In genomic region chr13:33066329-33066728, GRCh38 we compare ENCODE assay signal across 23 cellular contexts. TPM values are rescaled to one million over a fixed set of nuclear protein-coding genes. Genes with fewer than 3 reads are reported as not detected.
DNase-seq lines count a peak whose midpoint lies in the region; ATAC-seq and TF ChIP-seq lines count a peak whose summit lies in the region.
"Had no signal": no experiment of that assay in that cellular context is flagged by ENCODE, and none has a peak within 500 bp of the region (broad histone marks: within the 10 kb centered on the region; RNA-seq: fewer than 3 reads in every experiment).

No MANE protein-coding gene starts in this region.

- H3K4me3 Mint-ChIP-seq in GM23338: no peak overlapping the region
- no peak overlapping the region for H3K4me3 Mint-ChIP-seq in WTC11
- no peak overlapping the region for H3K4me3 Mint-ChIP-seq in neural crest cell
- H3K4me3 Mint-ChIP-seq: CD4-positive, alpha-beta memory T cell had no signal

- CTCF ChIA-PET in WTC11 (lab: Charles Lee): interaction anchor here (0.7 kb wide), 1 partner anchor 41 kb away, joined by 3 read pairs; no protein-coding TSS in a partner anchor

- ATAC-seq in GM23338 (peak; percentile 39; the same call in 1 of the 3 replicates), WTC11 (peak; percentile 52), GM21786 (IDR thresholded peaks at IDR 0.05; ENCODE audit: unreplicated experiment) (no peak), HG02623 (IDR thresholded peaks at IDR 0.05; ENCODE audit: unreplicated experiment) (no peak), lower lobe of right lung (no peak)
- ATAC-seq: A549 had no signal

- H3K4me1 Mint-ChIP-seq in GM23338 (peaks cover 4% of the 10 kb centered on the region; the same call in 1 of the 3 replicates), WTC11 (no peaks in the 10 kb centered on the region), neural crest cell (peaks cover 5% of the 10 kb centered on the region)
- H3K4me1 Mint-ChIP-seq: CD4-positive, alpha-beta memory T cell had no signal

- H3K27me3 ChIP-seq in GM23338 (ENCODE audit: insufficient read depth): no peaks in the 10 kb centered on the region
- H3K27me3 ChIP-seq in lower lobe of right lung (ENCODE audit: low read depth): no peaks in the 10 kb centered on the region
- H3K27me3 ChIP-seq: BE2C; BLaER1 treated with 17β-estradiol and CSF1 and Interleukin-3, amounts not matched to agents 10 nM and 100 nM had no signal

- H3K36me3 ChIP-seq in GM23338 (ENCODE audit: insufficient read depth) (no peaks in the 10 kb centered on the region), lower lobe of right lung (no peaks in the 10 kb centered on the region)
- H3K36me3 ChIP-seq: BE2C; BLaER1 treated with 17β-estradiol and CSF1 and Interleukin-3, amounts not matched to agents 10 nM and 100 nM had no signal

- no peaks in the 10 kb centered on the region; the same call in 2 of the 3 replicates for H3K9me3 Mint-ChIP-seq in GM23338
- no peaks in the 10 kb centered on the region; the same call in 1 of the 2 replicates for H3K9me3 Mint-ChIP-seq in WTC11
- H3K9me3 Mint-ChIP-seq in neural crest cell: no peaks in the 10 kb centered on the region
- H3K9me3 Mint-ChIP-seq: CD4-positive, alpha-beta memory T cell had no signal

- DNase-seq in GM23338 (ENCODE audit: low spot score) (peak; percentile 14), WTC11 (ENCODE audit: low spot score) (no peak), neural crest cell (ENCODE audit: low read depth, low spot score) (no peak), NCI-H187 (lab: John Stamatoyannopoulos, UW) (no peak), lower lobe of right lung (no peak)
- DNase-seq: 8988T; ACHN; AML-193; BE2C; Calu3; CD4-positive, alpha-beta memory T cell; COR-L47; DMS53; DMS79 treated with DMSO at 0.1 percent for 48 hours; GF-D8; GM23248; HCEC 1CT had no signal

- H4K20me1 ChIP-seq in GM23338 (replicated peaks; ENCODE audit: insufficient read depth): no peaks in the 10 kb centered on the region
- H4K20me1 ChIP-seq: BLaER1 treated with 17β-estradiol and CSF1 and Interleukin-3, amounts not matched to agents 10 nM and 100 nM had no signal

- peak overlapping the region; percentile 57; the same call in 1 of the 2 replicates for H2AFZ ChIP-seq in GM23338
- H2AFZ ChIP-seq: GM23248 had no signal

- H3K36me3 Mint-ChIP-seq in GM23338 (ENCODE audit: low read depth): no peaks in the 10 kb centered on the region
- H3K36me3 Mint-ChIP-seq in WTC11: no peaks in the 10 kb centered on the region
- no peaks in the 10 kb centered on the region for H3K36me3 Mint-ChIP-seq in neural crest cell (ENCODE audit: low read depth)
- H3K36me3 Mint-ChIP-seq: CD4-positive, alpha-beta memory T cell had no signal

- no peaks in the 10 kb centered on the region for H3K9me3 ChIP-seq in lower lobe of right lung
- H3K9me3 ChIP-seq: A549, BE2C had no signal

- no peaks in the 10 kb centered on the region for H3F3A ChIP-seq in GM23338 (replicated peaks; ENCODE audit: low read depth)

- no peak overlapping the region for H3K27ac ChIP-seq in GM23338 (ENCODE audit: low read depth)
- no peak overlapping the region for H3K27ac ChIP-seq in lower lobe of right lung
- H3K27ac ChIP-seq: A549; BLaER1 treated with 17β-estradiol and CSF1 and Interleukin-3, amounts not matched to agents 10 nM and 100 nM; GM23248 had no signal

- no peak overlapping the region for H3K4me3 ChIP-seq in GM23338
- no peak overlapping the region for H3K4me3 ChIP-seq in lower lobe of right lung
- H3K4me3 ChIP-seq: A549; BLaER1 treated with 17β-estradiol and CSF1 and Interleukin-3, amounts not matched to agents 10 nM and 100 nM; GM23248 had no signal

- no peak overlapping the region for H3K4me2 ChIP-seq in GM23338
- H3K4me2 ChIP-seq: A549; BLaER1 treated with 17β-estradiol and CSF1 and Interleukin-3, amounts not matched to agents 10 nM and 100 nM had no signal

- no peaks in the 10 kb centered on the region for H3K79me2 ChIP-seq in GM23338 (replicated peaks; ENCODE audit: insufficient read depth)

- intact Hi-C loops in lower lobe of right lung (cut with DNase I): no loop called here

- POLR2A ChIA-PET in WTC11 (lab: Charles Lee): interaction anchor here (0.6 kb wide), 1 partner anchor 10 kb away, joined by 5 read pairs; no protein-coding TSS in a partner anchor

- H3K27ac Mint-ChIP-seq in GM23338 (no peak overlapping the region), WTC11 (no peak overlapping the region), neural crest cell (ENCODE audit: unreplicated experiment) (peak overlapping the region; percentile 75)

- H3K9me2 ChIP-seq in GM23338 (ENCODE audit: insufficient read depth): 0 out of 2 replicates have a peak, but pooled peaks cover 3% of the 10 kb centered on the region

- TF ChIP-seq CTCF in GM23338 (conservative IDR thresholded peaks at IDR 0.05; ENCODE audit: low read depth in 2 of 2): no peak
- TF ChIP-seq CTCF in WTC11 (IDR thresholded peaks at IDR 0.05): no peak
- no peak for TF ChIP-seq CTCF in neural crest cell (conservative IDR thresholded peaks at IDR 0.05)
- TF ChIP-seq CTCF in lower lobe of right lung (IDR thresholded peaks at IDR 0.05): no peak

- H3K4me1 ChIP-seq in GM23338 (ENCODE audit: insufficient read depth) (no peaks in the 10 kb centered on the region), lower lobe of right lung (no peaks in the 10 kb centered on the region)
- H3K4me1 ChIP-seq: A549; BLaER1 treated with 17β-estradiol and CSF1 and Interleukin-3, amounts not matched to agents 10 nM and 100 nM had no signal

- H3K27me3 Mint-ChIP-seq in GM23338 (ENCODE audit: insufficient read depth, low read depth, poor library complexity): peaks cover 5% of the 10 kb centered on the region
- no peaks in the 10 kb centered on the region for H3K27me3 Mint-ChIP-seq in WTC11 (ENCODE audit: low read depth)
- H3K27me3 Mint-ChIP-seq in neural crest cell (ENCODE audit: low read depth): no peaks in the 10 kb centered on the region

TF ChIP-seq in GM23338, 12 proteins besides CTCF, POLR2A, EP300 and RAD21 (continues in another document):
- TF ChIP-seq ZNF331 (CRISPR knock-in tag; IDR thresholded peaks at IDR 0.05; ENCODE audit: low read depth) (no peak), ETS1 (IDR thresholded peaks at IDR 0.05) (no peak), POLR2AphosphoS5 (IDR thresholded peaks at IDR 0.05; ENCODE audit: low read depth) (no peak), EZH2phosphoT487 (IDR thresholded peaks at IDR 0.05; ENCODE audit: unreplicated experiment) (no peak)

TF ChIP-seq in WTC11, 78 proteins besides CTCF, POLR2A, EP300 and RAD21:
- TF ChIP-seq ZNF317 (CRISPR knock-in tag; IDR thresholded peaks at IDR 0.05; ENCODE audit: borderline replicate concordance, low read depth): no peak
- TF ChIP-seq MAX (CRISPR knock-in tag; IDR thresholded peaks at IDR 0.05): no peak
- TF ChIP-seq OVOL2 (CRISPR knock-in tag; IDR thresholded peaks at IDR 0.05; ENCODE audit: borderline replicate concordance): no peak

RNA-seq across cellular contexts. Expression of gene KL, which starts 50.1 kb away (rescaled TPM):
- total RNA-seq in GM23338 (2014; rRNA removed; shearing (Covaris generic)): 0.03 TPM in 1 of 2 replicates, not detected in the other
- 0.07 TPM in 1 of 2 replicates, not detected in the other for polyA plus RNA-seq in GM23338 (2016; fragmentation: Nextera tagmentation; extraction: Ambion mirVana)
- total RNA-seq in WTC11 (2021): 0.07 TPM in 1 of 3 replicates, not detected in the others
- total RNA-seq in neural crest cell: 0.11 and 0.12 TPM in 2 replicates
- 14.7 TPM for total RNA-seq in lower lobe of right lung
- total RNA-seq: Daoy, G401 had no signal
- polyA plus RNA-seq: CD4-positive, alpha-beta memory T cell; GM23248 had no signal

Comparison
In these comparisons a context has a peak if more than half of its experiments do, and no peak if none do; other contexts are left out.
1. ATAC-seq: peak in GM23338 (single experiment) and WTC11 (single experiment); none in GM21786 (single experiment), HG02623 (single experiment) and lower lobe of right lung (0 of 2).
2. RNA of gene KL, which starts 50.1 kb away (total RNA-seq): 14.7 TPM in lower lobe of right lung (single experiment); 0.11 to 0.12 TPM in neural crest cell, 0.03 TPM in GM23338 and 0.07 TPM in WTC11; every median in the first group is over 10 times any median in the second.